Comparison of ENCODE assay signal across 19 cellular contexts in genomic region chr16:4172070-4172469, GRCh38. TPM values are rescaled to one million over a fixed set of nuclear protein-coding genes. Genes with fewer than 3 reads are reported as not detected.
DNase-seq lines count a peak whose midpoint lies in the region; ATAC-seq and TF ChIP-seq lines count a peak whose summit lies in the region.
"Had no signal": no experiment of that assay in that cellular context is flagged by ENCODE, and none has a peak within 500 bp of the region (broad histone marks: within the 10 kb centered on the region; RNA-seq: fewer than 3 reads in every experiment).

No MANE protein-coding gene starts in this region.

- TF ChIP-seq CTCF in foreskin keratinocyte (conservative IDR thresholded peaks at IDR 0.05) = no peak

- H3K27me3 ChIP-seq in foreskin keratinocyte = no peaks in the 10 kb centered on the region
- H3K27me3 ChIP-seq: ascending aorta, BLaER1, colonic mucosa, SJCRH30, suprapubic skin had no signal

- ATAC-seq in foreskin keratinocyte = no peak
- ATAC-seq in GM18909 (IDR thresholded peaks at IDR 0.05; ENCODE audit: poor library complexity, unreplicated experiment) = no peak

- H3K27ac ChIP-seq in foreskin keratinocyte = no peak overlapping the region
- H3K27ac ChIP-seq: ascending aorta, BLaER1, colonic mucosa, PC-9, SJCRH30, suprapubic skin had no signal

- H3K4me1 ChIP-seq in foreskin keratinocyte = peaks cover 4% of the 10 kb centered on the region
- H3K4me1 ChIP-seq: ascending aorta, colonic mucosa had no signal

- peak; percentile 55 for DNase-seq in AG08396 (ENCODE audit: low spot score)
- peak; percentile 75 for DNase-seq in GM04503 (ENCODE audit: low read depth)
- DNase-seq in astrocyte of the hippocampus (ENCODE audit: low read depth, low spot score) = peak; percentile 20
- peak; percentile 9 to 52 for DNase-seq in foreskin keratinocyte
- DNase-seq in amniotic stem cell (lab: John Stamatoyannopoulos, UW) = no peak
- no peak for DNase-seq in stimulated activated naive CD4-positive, alpha-beta T cell (lab: John Stamatoyannopoulos, UW)
- DNase-seq in NCI-H2196 treated with DMSO at 0.1 percent for 48 hours (lab: John Stamatoyannopoulos, UW; ENCODE audit: unreplicated experiment) = no peak
- DNase-seq: activated B cell treated with CpG ODN at 0.5 μM for 24 hours, colonic mucosa, GF-D8, head of caudate nucleus, NCI-H1436 treated with DMSO at 0.1 percent for 48 hours, occipital lobe, PC-9, SJCRH30 had no signal

RNA-seq across cellular contexts. Expression of gene ADCY9, which starts 55.8 kb away (rescaled TPM):
- 10.9 and 11.5 TPM in 2 replicates for total RNA-seq in foreskin keratinocyte
- 2.5 and 2.9 TPM in 2 replicates for polyA plus RNA-seq in foreskin keratinocyte

Comparison
In these comparisons a context has a peak if more than half of its experiments do, and no peak if none do; other contexts are left out.
1. DNase-seq: peak in AG08396 (single experiment), GM04503 (single experiment), astrocyte of the hippocampus (single experiment) and foreskin keratinocyte (2 of 2); none in amniotic stem cell (single experiment), stimulated activated naive CD4-positive, alpha-beta T cell (0 of 6) and NCI-H2196 treated with DMSO at 0.1 percent for 48 hours (single experiment).